12 cellular contexts compared by ENCODE assay signal in the genomic region with DNA sequence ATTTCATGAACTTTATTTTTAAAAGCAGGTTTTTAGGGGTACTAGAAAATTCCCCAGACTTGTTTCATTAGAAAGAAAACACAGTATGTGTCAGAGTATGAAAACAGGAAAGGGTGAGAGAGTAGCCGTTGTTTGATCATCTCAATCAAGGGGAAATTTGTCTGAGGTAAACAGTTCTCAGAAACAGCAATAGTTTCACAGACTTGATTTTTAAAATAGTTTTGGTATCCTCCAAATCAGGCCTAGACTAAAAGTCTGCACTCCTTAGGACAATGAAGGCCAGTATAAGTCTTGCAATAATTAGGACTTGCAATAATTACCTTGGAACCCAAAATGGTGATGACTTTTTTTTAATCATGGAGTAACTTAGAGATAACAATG.
DNase-seq lines count a peak whose midpoint lies in the region; ATAC-seq, FAIRE-seq and TF ChIP-seq lines count a peak whose summit lies in the region.
"Had no signal": no experiment of that assay in that cellular context is flagged by ENCODE, and none has a peak within 500 bp of the region (broad histone marks: within the 10 kb centered on the region; RNA-seq: fewer than 3 reads in every experiment).

No MANE protein-coding gene starts in this region.

- FAIRE-seq in small intestine (lab: Jason Lieb, UNC) (no peak), H54 (lab: Jason Lieb, UNC) (no peak)
- FAIRE-seq: HepG2 had no signal

- WGBS in small intestine, 3 donors, result 41 to 80% (median 67%) methylated on average over 1 of the region's 1 CpG
- 64 to 89% methylated on average over 1 of the region's 1 CpG for WGBS in gastroesophageal sphincter (ENCODE audit: low coverage in 1 of 2), 2 donors

- H3K36me3 ChIP-seq in small intestine (ENCODE audit: control insufficient read depth in 2 of 2, insufficient read depth in 2 of 2, low read length in 2 of 2), result no peaks in the 10 kb centered on the region
- H3K36me3 ChIP-seq in gastroesophageal sphincter, result no peaks in the 10 kb centered on the region

- no peak for TF ChIP-seq CTCF in VCaP (conservative IDR thresholded peaks at IDR 0.05)
- no peak for TF ChIP-seq CTCF in gastroesophageal sphincter (IDR thresholded peaks at IDR 0.05)

- H3K4me3 ChIP-seq in small intestine (ENCODE audit: low read depth in 1 of 2, low read length in 2 of 2), result no peak overlapping the region
- no peak overlapping the region for H3K4me3 ChIP-seq in gastroesophageal sphincter

- H3K9me3 ChIP-seq in small intestine (ENCODE audit: control insufficient read depth, low read depth), result no peaks in the 10 kb centered on the region
- no peaks in the 10 kb centered on the region for H3K9me3 ChIP-seq in gastroesophageal sphincter

- TF ChIP-seq POLR2A in gastroesophageal sphincter (IDR thresholded peaks at IDR 0.05), result no peak
- no peak for TF ChIP-seq POLR2A in H54 (IDR thresholded peaks at IDR 0.05; ENCODE audit: low read depth, low read length)

- H3K4me1 ChIP-seq in small intestine (ENCODE audit: control insufficient read depth in 2 of 2, insufficient read depth in 1 of 2, low read depth in 1 of 2, low read length in 1 of 2), result no peaks in the 10 kb centered on the region
- H3K4me1 ChIP-seq in gastroesophageal sphincter, result no peaks in the 10 kb centered on the region

- DNase-seq in small intestine, result peak; percentile 28
- DNase-seq in caudate nucleus (lab: John Stamatoyannopoulos, UW), result no peak
- DNase-seq in H54 (ENCODE audit: insufficient read length, low spot score), result no peak
- DNase-seq in T1000 (lab: John Stamatoyannopoulos, UW), result no peak
- DNase-seq: mammary epithelial cell; stimulated activated CD4-positive, alpha-beta T cell treated with anti-CD3 and anti-CD28 coated beads, Interleukin-4, amount 100 ng/mL, for 4 hours had no signal

- H3K27me3 ChIP-seq in small intestine (ENCODE audit: control insufficient read depth in 2 of 2, insufficient read depth in 2 of 2, low read length in 2 of 2) (no peaks in the 10 kb centered on the region), gastroesophageal sphincter (no peaks in the 10 kb centered on the region)

- H3K27ac ChIP-seq in VCaP (peak overlapping the region; percentile 96), small intestine (ENCODE audit: low read depth in 1 of 2, low read length in 1 of 2) (peak overlapping the region; percentile 28 to 94), gastroesophageal sphincter (no peak overlapping the region), caudate nucleus (ENCODE audit: low read depth, low read length) (no peak overlapping the region)
- H3K27ac ChIP-seq: epithelial cell of prostate had no signal

- no peak for TF ChIP-seq EP300 in gastroesophageal sphincter (IDR thresholded peaks at IDR 0.05)

- peak; percentile 59 for ATAC-seq in GM18873 (IDR thresholded peaks at IDR 0.05; ENCODE audit: low FRiP score, unreplicated experiment)
- ATAC-seq in HG02642 (IDR thresholded peaks at IDR 0.05; ENCODE audit: poor library complexity, unreplicated experiment), result peak; percentile 58
- no peak for ATAC-seq in gastroesophageal sphincter
- ATAC-seq: HepG2 had no signal

Comparison
In these comparisons a context has a peak if more than half of its experiments do, and no peak if none do; other contexts are left out.
1. H3K27ac ChIP-seq: peak in VCaP (single experiment) and small intestine (2 of 2); none in gastroesophageal sphincter (0 of 4) and caudate nucleus (single experiment).